In the genomic region with DNA sequence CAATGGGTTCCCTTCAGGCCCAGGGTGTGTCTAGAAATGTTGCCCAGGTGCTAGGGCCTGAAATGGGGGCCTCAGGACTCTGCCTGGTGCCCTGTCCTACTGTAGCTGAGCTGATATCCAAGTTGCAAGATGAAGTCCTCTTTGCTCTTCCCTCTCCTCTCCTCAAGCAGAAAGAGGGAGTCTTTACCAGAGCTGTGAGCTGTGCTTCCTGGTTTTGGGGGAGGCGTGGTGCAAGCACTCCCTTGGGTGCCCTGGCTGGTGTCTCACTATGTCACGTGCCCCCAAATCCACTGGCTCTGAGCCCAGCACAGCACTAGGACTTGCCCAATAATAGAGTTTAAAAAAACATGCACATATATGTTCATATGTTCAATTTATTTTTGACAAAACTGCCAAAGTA, we compare ENCODE assay signal across 39 cellular contexts. TPM values are rescaled to one million over a fixed set of nuclear protein-coding genes. Genes with fewer than 3 reads are reported as not detected.
"Had no signal": no experiment of that assay in that cellular context is flagged by ENCODE, and none has a peak within 500 bp of the region (broad histone marks: within the 10 kb centered on the region; RNA-seq: fewer than 3 reads in every experiment).

No MANE protein-coding gene starts in this region.

- DNase-seq: activated CD4-positive, alpha-beta memory T cell treated with anti-CD3 and anti-CD28 coated beads for 36 hours; activated CD4-positive, alpha-beta T cell treated with anti-CD3 and anti-CD28 coated beads for 36 hours; activated CD4-positive, alpha-beta T cell treated with anti-CD3 and anti-CD28 coated beads, Interleukin-2, amount 10 ng/mL, durations not matched to agents 24 days and 14 days; activated CD4-positive, CD25-positive, alpha-beta regulatory T cell; activated CD4-positive, CD25-positive, alpha-beta regulatory T cell treated with anti-CD3 and anti-CD28 coated beads, Interleukin-2, amount 50 U/mL, for 72 hours; activated CD8-positive, alpha-beta memory T cell treated with anti-CD3 and anti-CD28 coated beads, Interleukin-2, amount 10 ng/mL, durations not matched to agents 7 days and 5 days; activated CD8-positive, alpha-beta memory T cell treated with anti-CD3 and anti-CD28 coated beads, Interleukin-2, amount 50 U/mL, for 4 hours; activated CD8-positive, alpha-beta T cell treated with anti-CD3 and anti-CD28 coated beads, Interleukin-2, amount 10 ng/mL, durations not matched to agents 7 days and 5 days; activated gamma-delta T cell; activated naive CD4-positive, alpha-beta T cell; activated naive CD4-positive, alpha-beta T cell treated with anti-CD3 and anti-CD28 coated beads, Interleukin-2, amount 10 ng/mL, durations not matched to agents 7 days and 5 days; activated naive CD8-positive, alpha-beta T cell treated with anti-CD3 and anti-CD28 coated beads, Interleukin-2, amount 10 ng/mL, durations not matched to agents 7 days and 5 days; activated T-cell treated with anti-CD3 and anti-CD28 coated beads, Interleukin-2, amount 50 U/mL, for 1 hour; activated T-cell treated with anti-CD3 and anti-CD28 coated beads, Interleukin-2, amount 50 U/mL, for 48 hours; dorsolateral prefrontal cortex; effector memory CD4-positive, alpha-beta T cell; endodermal cell; foreskin keratinocyte; gastrocnemius medialis; glutamatergic neuron; heart left ventricle; T-cell; T-helper 9 cell had no signal

- H3K4me1 Mint-ChIP-seq: activated CD4-positive, alpha-beta T cell treated with anti-CD3 and anti-CD28 coated beads for 36 hours; activated CD4-positive, alpha-beta T cell treated with anti-CD3 and anti-CD28 coated beads, Interleukin-2, amount 10 ng/mL, durations not matched to agents 24 days and 14 days; activated CD8-positive, alpha-beta memory T cell treated with anti-CD3 and anti-CD28 coated beads, Interleukin-2, amount 10 ng/mL, durations not matched to agents 7 days and 5 days; activated naive CD4-positive, alpha-beta T cell treated with anti-CD3 and anti-CD28 coated beads, Interleukin-2, amount 10 ng/mL, durations not matched to agents 7 days and 5 days; activated naive CD8-positive, alpha-beta T cell treated with anti-CD3 and anti-CD28 coated beads, Interleukin-2, amount 10 ng/mL, durations not matched to agents 7 days and 5 days; brain; central memory CD8-positive, alpha-beta T cell; T-cell had no signal

- H3K9me3 Mint-ChIP-seq: activated CD4-positive, alpha-beta memory T cell treated with anti-CD3 and anti-CD28 coated beads for 36 hours; activated CD4-positive, alpha-beta T cell treated with anti-CD3 and anti-CD28 coated beads, Interleukin-2, amount 10 ng/mL, durations not matched to agents 24 days and 14 days; activated naive CD4-positive, alpha-beta T cell treated with anti-CD3 and anti-CD28 coated beads, Interleukin-2, amount 10 ng/mL, durations not matched to agents 7 days and 5 days; activated naive CD8-positive, alpha-beta T cell treated with anti-CD3 and anti-CD28 coated beads, Interleukin-2, amount 10 ng/mL, durations not matched to agents 7 days and 5 days; activated T-helper 2 cell treated with anti-CD3 and anti-CD28 coated beads, Interferon-gamma antibody, Interleukin-2, Interleukin-4, amounts not matched to agents 10 μg/mL and 5 μg/mL and 100 μg/mL, durations not matched to agents 14 hours and 24 hours and 36 hours; central memory CD8-positive, alpha-beta T cell; T-helper 1 cell treated with Interleukin-12 subunit alpha and Interleukin-12 subunit beta and Interleukin-4 antibody, amounts not matched to agents 30 μg/mL and 1 μg/mL, for 36 hours had no signal

- H3K4me3 Mint-ChIP-seq: activated CD4-positive, alpha-beta memory T cell treated with anti-CD3 and anti-CD28 coated beads for 36 hours; activated CD4-positive, alpha-beta T cell treated with anti-CD3 and anti-CD28 coated beads for 36 hours; activated CD4-positive, alpha-beta T cell treated with anti-CD3 and anti-CD28 coated beads, Interleukin-2, amount 10 ng/mL, durations not matched to agents 24 days and 14 days; activated CD8-positive, alpha-beta memory T cell treated with anti-CD3 and anti-CD28 coated beads, Interleukin-2, amount 10 ng/mL, durations not matched to agents 7 days and 5 days; activated CD8-positive, alpha-beta T cell treated with anti-CD3 and anti-CD28 coated beads, Interleukin-2, amount 10 ng/mL, durations not matched to agents 7 days and 5 days; activated naive CD4-positive, alpha-beta T cell treated with anti-CD3 and anti-CD28 coated beads, Interleukin-2, amount 10 ng/mL, durations not matched to agents 7 days and 5 days; activated naive CD8-positive, alpha-beta T cell treated with anti-CD3 and anti-CD28 coated beads, Interleukin-2, amount 10 ng/mL, durations not matched to agents 7 days and 5 days; activated T-helper 1 cell treated with anti-CD3 and anti-CD28 coated beads, Interleukin-12 subunit alpha, Interleukin-12 subunit beta, Interleukin-2, Interleukin-4 antibody, amounts not matched to agents 30 ng/mL and 10 ng/mL and 1 ng/mL, durations not matched to agents 14 hours and 24 hours and 36 hours; brain; central memory CD8-positive, alpha-beta T cell; dendritic cell treated with granulocyte-macrophage colony-stimulating factor and Interleukin-4, amounts not matched to agents 40 ng/mL and 50 ng/mL, for 4 days; endodermal cell; T-cell; T-helper 1 cell treated with Interleukin-12 subunit alpha and Interleukin-12 subunit beta and Interleukin-4 antibody, amounts not matched to agents 30 μg/mL and 1 μg/mL, for 36 hours had no signal

- H3K27ac Mint-ChIP-seq: activated CD4-positive, alpha-beta memory T cell treated with anti-CD3 and anti-CD28 coated beads for 36 hours; activated CD4-positive, alpha-beta T cell treated with anti-CD3 and anti-CD28 coated beads for 36 hours; activated CD4-positive, alpha-beta T cell treated with anti-CD3 and anti-CD28 coated beads, Interleukin-2, amount 10 ng/mL, durations not matched to agents 24 days and 14 days; activated CD8-positive, alpha-beta memory T cell treated with anti-CD3 and anti-CD28 coated beads, Interleukin-2, amount 10 ng/mL, durations not matched to agents 7 days and 5 days; activated CD8-positive, alpha-beta T cell treated with anti-CD3 and anti-CD28 coated beads, Interleukin-2, amount 10 ng/mL, durations not matched to agents 7 days and 5 days; activated naive CD4-positive, alpha-beta T cell treated with anti-CD3 and anti-CD28 coated beads, Interleukin-2, amount 10 ng/mL, durations not matched to agents 7 days and 5 days; activated naive CD4-positive, alpha-beta T cell treated with anti-CD3 and anti-CD28 coated beads, Interleukin-2, amount 50 U/mL, for 72 hours; activated naive CD8-positive, alpha-beta T cell treated with anti-CD3 and anti-CD28 coated beads, Interleukin-2, amount 10 ng/mL, durations not matched to agents 7 days and 5 days; activated T-helper 1 cell treated with anti-CD3 and anti-CD28 coated beads, Interleukin-12 subunit alpha, Interleukin-12 subunit beta, Interleukin-2, Interleukin-4 antibody, amounts not matched to agents 30 ng/mL and 10 ng/mL and 1 ng/mL, durations not matched to agents 14 hours and 24 hours and 36 hours; activated T-helper 2 cell treated with anti-CD3 and anti-CD28 coated beads, Interferon-gamma antibody, Interleukin-2, Interleukin-4, amounts not matched to agents 10 μg/mL and 5 μg/mL and 100 μg/mL, durations not matched to agents 14 hours and 24 hours and 36 hours; dendritic cell treated with granulocyte-macrophage colony-stimulating factor and Interleukin-4, amounts not matched to agents 40 ng/mL and 50 ng/mL, for 4 days; endodermal cell; T-cell; T-helper 1 cell treated with Interleukin-12 subunit alpha and Interleukin-12 subunit beta and Interleukin-4 antibody, amounts not matched to agents 30 μg/mL and 1 μg/mL, for 36 hours had no signal

- H3K9me3 ChIP-seq: ascending aorta, gastrocnemius medialis had no signal

- H3K27me3 Mint-ChIP-seq: activated CD4-positive, alpha-beta memory T cell treated with anti-CD3 and anti-CD28 coated beads for 36 hours; activated CD4-positive, alpha-beta T cell treated with anti-CD3 and anti-CD28 coated beads for 36 hours; activated CD4-positive, alpha-beta T cell treated with anti-CD3 and anti-CD28 coated beads, Interleukin-2, amount 10 ng/mL, durations not matched to agents 24 days and 14 days; activated CD8-positive, alpha-beta memory T cell treated with anti-CD3 and anti-CD28 coated beads, Interleukin-2, amount 10 ng/mL, durations not matched to agents 7 days and 5 days; activated naive CD4-positive, alpha-beta T cell treated with anti-CD3 and anti-CD28 coated beads, Interleukin-2, amount 10 ng/mL, durations not matched to agents 7 days and 5 days; activated naive CD8-positive, alpha-beta T cell treated with anti-CD3 and anti-CD28 coated beads, Interleukin-2, amount 10 ng/mL, durations not matched to agents 7 days and 5 days; dendritic cell treated with granulocyte-macrophage colony-stimulating factor and Interleukin-4, amounts not matched to agents 40 ng/mL and 50 ng/mL, for 4 days had no signal

- H3K4me1 ChIP-seq: ascending aorta, esophagus muscularis mucosa, foreskin keratinocyte, gastrocnemius medialis had no signal

- H3K36me3 Mint-ChIP-seq: activated CD4-positive, alpha-beta memory T cell treated with anti-CD3 and anti-CD28 coated beads for 36 hours; activated CD8-positive, alpha-beta memory T cell treated with anti-CD3 and anti-CD28 coated beads, Interleukin-2, amount 10 ng/mL, durations not matched to agents 7 days and 5 days; activated naive CD4-positive, alpha-beta T cell treated with anti-CD3 and anti-CD28 coated beads, Interleukin-2, amount 10 ng/mL, durations not matched to agents 7 days and 5 days; activated naive CD8-positive, alpha-beta T cell treated with anti-CD3 and anti-CD28 coated beads, Interleukin-2, amount 10 ng/mL, durations not matched to agents 7 days and 5 days; brain; T-cell had no signal

- H3K36me3 ChIP-seq: ascending aorta, esophagus muscularis mucosa, gastrocnemius medialis, heart left ventricle had no signal

- H3K4me3 ChIP-seq: ascending aorta, coronary artery, dorsolateral prefrontal cortex, esophagus muscularis mucosa, gastrocnemius medialis, heart left ventricle had no signal

- H3K27ac ChIP-seq: ascending aorta, coronary artery, dorsolateral prefrontal cortex, esophagus muscularis mucosa, foreskin keratinocyte, gastrocnemius medialis, heart left ventricle had no signal

- H3K27me3 ChIP-seq: ascending aorta, esophagus muscularis mucosa, foreskin keratinocyte, gastrocnemius medialis, heart left ventricle had no signal

RNA-seq across cellular contexts. Expression of gene CT47A1, which starts 29.3 kb away (rescaled TPM):
- total RNA-seq: activated CD4-positive, alpha-beta memory T cell treated with anti-CD3 and anti-CD28 coated beads for 36 hours; activated CD4-positive, alpha-beta T cell treated with anti-CD3 and anti-CD28 coated beads for 36 hours; activated CD4-positive, alpha-beta T cell treated with anti-CD3 and anti-CD28 coated beads, Interleukin-2, amount 10 ng/mL, durations not matched to agents 24 days and 14 days; activated CD8-positive, alpha-beta memory T cell treated with anti-CD3 and anti-CD28 coated beads for 36 hours; activated CD8-positive, alpha-beta memory T cell treated with anti-CD3 and anti-CD28 coated beads, Interleukin-2, amount 10 ng/mL, durations not matched to agents 7 days and 5 days; activated CD8-positive, alpha-beta T cell treated with anti-CD3 and anti-CD28 coated beads, Interleukin-2, amount 10 ng/mL, durations not matched to agents 7 days and 5 days; activated naive CD4-positive, alpha-beta T cell treated with anti-CD3 and anti-CD28 coated beads, Interleukin-2, amount 50 U/mL, for 72 hours; activated naive CD8-positive, alpha-beta T cell treated with anti-CD3 and anti-CD28 coated beads, Interleukin-2, amount 10 ng/mL, durations not matched to agents 7 days and 5 days; activated T-helper 1 cell treated with anti-CD3 and anti-CD28 coated beads, Interleukin-12 subunit alpha, Interleukin-12 subunit beta, Interleukin-2, Interleukin-4 antibody, amounts not matched to agents 30 ng/mL and 10 ng/mL and 1 ng/mL, durations not matched to agents 14 hours and 24 hours and 36 hours; activated T-helper 2 cell treated with anti-CD3 and anti-CD28 coated beads, Interferon-gamma antibody, Interleukin-2, Interleukin-4, amounts not matched to agents 10 μg/mL and 5 μg/mL and 100 μg/mL, durations not matched to agents 14 hours and 24 hours and 36 hours; ascending aorta; bronchial epithelial cell; cardiac septum; cerebellum; dorsolateral prefrontal cortex; endodermal cell; epithelial cell of proximal tubule; esophagus muscularis mucosa; foreskin keratinocyte; gastrocnemius medialis; heart left ventricle; T-cell; T-helper 2 cell treated with Interferon-gamma antibody and Interleukin-4, amounts not matched to agents 100 ng/mL and 5 ng/mL, for 36 hours had no signal
- polyA plus RNA-seq: foreskin keratinocyte, heart left ventricle had no signal

RNA-seq across cellular contexts. Expression of gene CT47A2, which starts 34.1 kb away (rescaled TPM):
- total RNA-seq: activated CD4-positive, alpha-beta memory T cell treated with anti-CD3 and anti-CD28 coated beads for 36 hours; activated CD4-positive, alpha-beta T cell treated with anti-CD3 and anti-CD28 coated beads for 36 hours; activated CD4-positive, alpha-beta T cell treated with anti-CD3 and anti-CD28 coated beads, Interleukin-2, amount 10 ng/mL, durations not matched to agents 24 days and 14 days; activated CD8-positive, alpha-beta memory T cell treated with anti-CD3 and anti-CD28 coated beads for 36 hours; activated CD8-positive, alpha-beta memory T cell treated with anti-CD3 and anti-CD28 coated beads, Interleukin-2, amount 10 ng/mL, durations not matched to agents 7 days and 5 days; activated CD8-positive, alpha-beta T cell treated with anti-CD3 and anti-CD28 coated beads, Interleukin-2, amount 10 ng/mL, durations not matched to agents 7 days and 5 days; activated naive CD4-positive, alpha-beta T cell treated with anti-CD3 and anti-CD28 coated beads, Interleukin-2, amount 50 U/mL, for 72 hours; activated naive CD8-positive, alpha-beta T cell treated with anti-CD3 and anti-CD28 coated beads, Interleukin-2, amount 10 ng/mL, durations not matched to agents 7 days and 5 days; activated T-helper 1 cell treated with anti-CD3 and anti-CD28 coated beads, Interleukin-12 subunit alpha, Interleukin-12 subunit beta, Interleukin-2, Interleukin-4 antibody, amounts not matched to agents 30 ng/mL and 10 ng/mL and 1 ng/mL, durations not matched to agents 14 hours and 24 hours and 36 hours; activated T-helper 2 cell treated with anti-CD3 and anti-CD28 coated beads, Interferon-gamma antibody, Interleukin-2, Interleukin-4, amounts not matched to agents 10 μg/mL and 5 μg/mL and 100 μg/mL, durations not matched to agents 14 hours and 24 hours and 36 hours; ascending aorta; bronchial epithelial cell; cardiac septum; cerebellum; dorsolateral prefrontal cortex; endodermal cell; epithelial cell of proximal tubule; esophagus muscularis mucosa; foreskin keratinocyte; gastrocnemius medialis; heart left ventricle; T-cell; T-helper 2 cell treated with Interferon-gamma antibody and Interleukin-4, amounts not matched to agents 100 ng/mL and 5 ng/mL, for 36 hours had no signal
- polyA plus RNA-seq: foreskin keratinocyte, heart left ventricle had no signal

RNA-seq across cellular contexts. Expression of gene CT47A3, which starts 39.0 kb away (rescaled TPM):
- total RNA-seq: activated CD4-positive, alpha-beta memory T cell treated with anti-CD3 and anti-CD28 coated beads for 36 hours; activated CD4-positive, alpha-beta T cell treated with anti-CD3 and anti-CD28 coated beads for 36 hours; activated CD4-positive, alpha-beta T cell treated with anti-CD3 and anti-CD28 coated beads, Interleukin-2, amount 10 ng/mL, durations not matched to agents 24 days and 14 days; activated CD8-positive, alpha-beta memory T cell treated with anti-CD3 and anti-CD28 coated beads for 36 hours; activated CD8-positive, alpha-beta memory T cell treated with anti-CD3 and anti-CD28 coated beads, Interleukin-2, amount 10 ng/mL, durations not matched to agents 7 days and 5 days; activated CD8-positive, alpha-beta T cell treated with anti-CD3 and anti-CD28 coated beads, Interleukin-2, amount 10 ng/mL, durations not matched to agents 7 days and 5 days; activated naive CD4-positive, alpha-beta T cell treated with anti-CD3 and anti-CD28 coated beads, Interleukin-2, amount 50 U/mL, for 72 hours; activated naive CD8-positive, alpha-beta T cell treated with anti-CD3 and anti-CD28 coated beads, Interleukin-2, amount 10 ng/mL, durations not matched to agents 7 days and 5 days; activated T-helper 1 cell treated with anti-CD3 and anti-CD28 coated beads, Interleukin-12 subunit alpha, Interleukin-12 subunit beta, Interleukin-2, Interleukin-4 antibody, amounts not matched to agents 30 ng/mL and 10 ng/mL and 1 ng/mL, durations not matched to agents 14 hours and 24 hours and 36 hours; activated T-helper 2 cell treated with anti-CD3 and anti-CD28 coated beads, Interferon-gamma antibody, Interleukin-2, Interleukin-4, amounts not matched to agents 10 μg/mL and 5 μg/mL and 100 μg/mL, durations not matched to agents 14 hours and 24 hours and 36 hours; ascending aorta; bronchial epithelial cell; cardiac septum; cerebellum; dorsolateral prefrontal cortex; endodermal cell; epithelial cell of proximal tubule; esophagus muscularis mucosa; foreskin keratinocyte; gastrocnemius medialis; heart left ventricle; T-cell; T-helper 2 cell treated with Interferon-gamma antibody and Interleukin-4, amounts not matched to agents 100 ng/mL and 5 ng/mL, for 36 hours had no signal
- polyA plus RNA-seq: foreskin keratinocyte, heart left ventricle had no signal

RNA-seq across cellular contexts. Expression of gene CT47A4, which starts 43.8 kb away (rescaled TPM):
- total RNA-seq: activated CD4-positive, alpha-beta memory T cell treated with anti-CD3 and anti-CD28 coated beads for 36 hours; activated CD4-positive, alpha-beta T cell treated with anti-CD3 and anti-CD28 coated beads for 36 hours; activated CD4-positive, alpha-beta T cell treated with anti-CD3 and anti-CD28 coated beads, Interleukin-2, amount 10 ng/mL, durations not matched to agents 24 days and 14 days; activated CD8-positive, alpha-beta memory T cell treated with anti-CD3 and anti-CD28 coated beads for 36 hours; activated CD8-positive, alpha-beta memory T cell treated with anti-CD3 and anti-CD28 coated beads, Interleukin-2, amount 10 ng/mL, durations not matched to agents 7 days and 5 days; activated CD8-positive, alpha-beta T cell treated with anti-CD3 and anti-CD28 coated beads, Interleukin-2, amount 10 ng/mL, durations not matched to agents 7 days and 5 days; activated naive CD4-positive, alpha-beta T cell treated with anti-CD3 and anti-CD28 coated beads, Interleukin-2, amount 50 U/mL, for 72 hours; activated naive CD8-positive, alpha-beta T cell treated with anti-CD3 and anti-CD28 coated beads, Interleukin-2, amount 10 ng/mL, durations not matched to agents 7 days and 5 days; activated T-helper 1 cell treated with anti-CD3 and anti-CD28 coated beads, Interleukin-12 subunit alpha, Interleukin-12 subunit beta, Interleukin-2, Interleukin-4 antibody, amounts not matched to agents 30 ng/mL and 10 ng/mL and 1 ng/mL, durations not matched to agents 14 hours and 24 hours and 36 hours; activated T-helper 2 cell treated with anti-CD3 and anti-CD28 coated beads, Interferon-gamma antibody, Interleukin-2, Interleukin-4, amounts not matched to agents 10 μg/mL and 5 μg/mL and 100 μg/mL, durations not matched to agents 14 hours and 24 hours and 36 hours; ascending aorta; bronchial epithelial cell; cardiac septum; cerebellum; dorsolateral prefrontal cortex; endodermal cell; epithelial cell of proximal tubule; esophagus muscularis mucosa; foreskin keratinocyte; gastrocnemius medialis; heart left ventricle; T-cell; T-helper 2 cell treated with Interferon-gamma antibody and Interleukin-4, amounts not matched to agents 100 ng/mL and 5 ng/mL, for 36 hours had no signal
- polyA plus RNA-seq: foreskin keratinocyte, heart left ventricle had no signal
